In genomic region chr20:53547664-53548239, GRCh38 we compare ENCODE assay signal across 9 cellular contexts. TPM values are rescaled to one million over a fixed set of nuclear protein-coding genes. Genes with fewer than 3 reads are reported as not detected.
DNase-seq lines count a peak whose midpoint lies in the region; ATAC-seq, FAIRE-seq and TF ChIP-seq lines count a peak whose summit lies in the region.
"Had no signal": no experiment of that assay in that cellular context is flagged by ENCODE, and none has a peak within 500 bp of the region (broad histone marks: within the 10 kb centered on the region; RNA-seq: fewer than 3 reads in every experiment).

No MANE protein-coding gene starts in this region.

- H3K9me3 Mint-ChIP-seq in activated T-cell treated with anti-CD3 and anti-CD28 coated beads, Interleukin-2, amount 50 U/mL, for 24 hours = no peaks in the 10 kb centered on the region

- peak overlapping the region; percentile 36; the same call in 1 of the 2 replicates for H3K4me2 ChIP-seq in MM.1S (ENCODE audit: low read depth, low read length)

- no peak overlapping the region for H3K27ac Mint-ChIP-seq in activated T-cell treated with anti-CD3 and anti-CD28 coated beads, Interleukin-2, amount 50 U/mL, for 24 hours

- H3K27ac ChIP-seq in MM.1S (ENCODE audit: low read length) = no peak overlapping the region

- peak overlapping the region; percentile 67 for H2AFZ ChIP-seq in MM.1S (ENCODE audit: low read length)

- peak; percentile 18 for DNase-seq in activated T-cell treated with anti-CD3 and anti-CD28 coated beads for 4 hours
- no peak for DNase-seq in activated T-cell treated with anti-CD3 and anti-CD28 coated beads, Interleukin-2, amount 50 U/mL, for 24 hours
- peak; percentile 70 for DNase-seq in MM.1S
- peak; percentile 72 for DNase-seq in RPMI7951 (ENCODE audit: low read depth)
- peak; percentile 7 for DNase-seq in brain pericyte (ENCODE audit: low read depth, low spot score)
- peak; percentile 46 for DNase-seq in stimulated activated CD4-positive, alpha-beta T cell treated with anti-CD3 and anti-CD28 coated beads, Interleukin-4, amount 100 ng/mL, for 24 hours

- H3K27me3 ChIP-seq in MM.1S (replicated peaks; ENCODE audit: insufficient read depth, low read length) = no peaks in the 10 kb centered on the region

- H3K9me3 ChIP-seq in MM.1S (replicated peaks; ENCODE audit: insufficient read depth, low read length) = no peaks in the 10 kb centered on the region

- no peaks in the 10 kb centered on the region for H3K9me2 ChIP-seq in MM.1S (replicated peaks; ENCODE audit: insufficient read depth, low read length)

- H3K36me3 ChIP-seq in MM.1S (replicated peaks; ENCODE audit: insufficient read depth, low read length) = no peaks in the 10 kb centered on the region

- TF ChIP-seq CTCF in MM.1S (IDR thresholded peaks at IDR 0.05; ENCODE audit: low read length) = peak; percentile 87

- no peaks in the 10 kb centered on the region for H3K27me3 Mint-ChIP-seq in activated T-cell treated with anti-CD3 and anti-CD28 coated beads, Interleukin-2, amount 50 U/mL, for 24 hours

- no peak overlapping the region for H3K4me3 Mint-ChIP-seq in activated T-cell treated with anti-CD3 and anti-CD28 coated beads, Interleukin-2, amount 50 U/mL, for 24 hours

- FAIRE-seq in islet of Langerhans (lab: Jason Lieb, UNC) = peak; percentile 95
- FAIRE-seq: colon had no signal

- no peak for ATAC-seq in GM21447 (IDR thresholded peaks at IDR 0.05; ENCODE audit: unreplicated experiment)

- H4K20me1 ChIP-seq in MM.1S (ENCODE audit: insufficient read depth, low read length) = no peaks in the 10 kb centered on the region

- H3F3A ChIP-seq in MM.1S (ENCODE audit: insufficient read depth, low read length) = no peaks in the 10 kb centered on the region

- no peak overlapping the region for H3K9ac ChIP-seq in MM.1S (ENCODE audit: low read length)

- H3K79me2 ChIP-seq in MM.1S (ENCODE audit: low read length) = no peaks in the 10 kb centered on the region

- H3K4me1 Mint-ChIP-seq in activated T-cell treated with anti-CD3 and anti-CD28 coated beads, Interleukin-2, amount 50 U/mL, for 24 hours (ENCODE audit: low read depth) = peaks cover 5% of the 10 kb centered on the region

- peaks cover 4% of the 10 kb centered on the region for H3K4me1 ChIP-seq in MM.1S (ENCODE audit: low read length)

- H3K4me3 ChIP-seq in MM.1S (ENCODE audit: low read length) = no peak overlapping the region

- H3K36me3 Mint-ChIP-seq in activated T-cell treated with anti-CD3 and anti-CD28 coated beads, Interleukin-2, amount 50 U/mL, for 24 hours (ENCODE audit: low read depth) = no peaks in the 10 kb centered on the region

RNA-seq across cellular contexts. Expression of gene ZNF217, which starts 45.9 kb away (rescaled TPM):
- 16.8 and 23.1 TPM in 2 replicates for total RNA-seq in RPMI7951 (2014; rRNA removed; shearing (Covaris generic))
